Comparison of ENCODE assay signal across 8 cellular contexts in genomic region chr3:186821429-186822367, GRCh38. TPM values are rescaled to one million over a fixed set of nuclear protein-coding genes. Genes with fewer than 3 reads are reported as not detected.
DNase-seq lines count a peak whose midpoint lies in the region; ATAC-seq and TF ChIP-seq lines count a peak whose summit lies in the region.

No MANE protein-coding gene starts in this region.

- H3K4me3 Mint-ChIP-seq in activated naive CD4-positive, alpha-beta T cell treated with anti-CD3 and anti-CD28 coated beads for 36 hours = no peak overlapping the region
- H3K4me3 Mint-ChIP-seq in activated naive CD4-positive, alpha-beta T cell treated with anti-CD3 and anti-CD28 coated beads, Interleukin-2, amount 10 ng/mL, durations not matched to agents 7 days and 5 days = no peak overlapping the region
- no peak overlapping the region for H3K4me3 Mint-ChIP-seq in activated CD4-positive, alpha-beta memory T cell treated with anti-CD3 and anti-CD28 coated beads, Interleukin-2, amount 10 ng/mL, durations not matched to agents 7 days and 5 days

- peaks cover 16% of the 10 kb centered on the region for H3K27me3 ChIP-seq in WERI-Rb-1 (ENCODE audit: insufficient read depth, low read depth, severe bottlenecking)
- H3K27me3 ChIP-seq in testis = no peaks in the 10 kb centered on the region

- H3K36me3 ChIP-seq in WERI-Rb-1 (no peaks in the 10 kb centered on the region), testis (ENCODE audit: low read depth, missing control alignments) (no peaks in the 10 kb centered on the region)

- no peak overlapping the region for H3K27ac Mint-ChIP-seq in activated naive CD4-positive, alpha-beta T cell treated with anti-CD3 and anti-CD28 coated beads for 36 hours
- no peak overlapping the region for H3K27ac Mint-ChIP-seq in activated naive CD4-positive, alpha-beta T cell treated with anti-CD3 and anti-CD28 coated beads, Interleukin-2, amount 10 ng/mL, durations not matched to agents 7 days and 5 days
- H3K27ac Mint-ChIP-seq in activated CD4-positive, alpha-beta memory T cell treated with anti-CD3 and anti-CD28 coated beads, Interleukin-2, amount 10 ng/mL, durations not matched to agents 7 days and 5 days = no peak overlapping the region

- CTCF ChIA-PET in activated naive CD4-positive, alpha-beta T cell treated with anti-CD3 and anti-CD28 coated beads for 36 hours (lab: Charles Lee) = interaction anchor here (0.6 to 6.5 kb wide), 26 partner anchors 12 to 878 kb away, joined by 3 to 99 read pairs (median 3); partner anchors contain the start of genes ADIPOQ, AHSG, RFC4 and TBCCD1
- CTCF ChIA-PET in activated naive CD4-positive, alpha-beta T cell treated with anti-CD3 and anti-CD28 coated beads, Interleukin-2, amount 10 ng/mL, durations not matched to agents 7 days and 5 days (lab: Charles Lee) = interaction anchor here (0.7 to 10.1 kb wide), 24 partner anchors 13 to 731 kb away, joined by 3 to 136 read pairs (median 3); partner anchors contain the start of genes AHSG and RFC4
- CTCF ChIA-PET in activated CD4-positive, alpha-beta memory T cell treated with anti-CD3 and anti-CD28 coated beads, Interleukin-2, amount 10 ng/mL, durations not matched to agents 7 days and 5 days (lab: Charles Lee) = interaction anchor here (0.6 to 5.3 kb wide), 29 partner anchors 11 to 345 kb away, joined by 3 to 117 read pairs (median 4); partner anchors contain the start of genes DNAJB11, EIF4A2 and RPL39L

- no peak for TF ChIP-seq POLR2A in testis (IDR thresholded peaks at IDR 0.05)

- H3K4me1 ChIP-seq in testis = peaks cover 10% of the 10 kb centered on the region

- POLR2A ChIA-PET in activated CD4-positive, alpha-beta memory T cell treated with anti-CD3 and anti-CD28 coated beads, Interleukin-2, amount 10 ng/mL, durations not matched to agents 7 days and 5 days (lab: Charles Lee) = interaction anchor here (0.8 to 4.7 kb wide), 5 partner anchors 15 to 251 kb away, joined by 3 to 34 read pairs (median 6); partner anchors contain the start of genes DNAJB11, EIF4A2 and RFC4

- TF ChIP-seq CTCF in WERI-Rb-1 (IDR thresholded peaks at IDR 0.05; ENCODE audit: low read depth, low read length) (peak; percentile 47), testis (IDR thresholded peaks at IDR 0.05) (peak; percentile 45 to 66 (median 61))

- peak; percentile 12 for DNase-seq in activated naive CD4-positive, alpha-beta T cell treated with anti-CD3 and anti-CD28 coated beads for 36 hours
- DNase-seq in activated naive CD4-positive, alpha-beta T cell treated with anti-CD3 and anti-CD28 coated beads, Interleukin-2, amount 10 ng/mL, durations not matched to agents 7 days and 5 days = no peak
- peak; percentile 66 for DNase-seq in NCI-H1436 (lab: John Stamatoyannopoulos, UW)
- no peak for DNase-seq in WERI-Rb-1
- DNase-seq in hepatic stellate cell (ENCODE audit: low spot score) = peak; percentile 90
- no peak for DNase-seq in testis
- DNase-seq in activated CD4-positive, alpha-beta memory T cell treated with anti-CD3 and anti-CD28 coated beads, Interleukin-2, amount 10 ng/mL, durations not matched to agents 7 days and 5 days = no peak

- WGBS in testis, 2 donors = 44 to 47% methylated on average over 10 of the region's 10 CpGs

- H3K9me3 ChIP-seq in WERI-Rb-1 (ENCODE audit: severe bottlenecking) = no peaks in the 10 kb centered on the region
- H3K9me3 ChIP-seq in testis = no peaks in the 10 kb centered on the region

- no peak for ATAC-seq in GM18870 (IDR thresholded peaks at IDR 0.05; ENCODE audit: unreplicated experiment)

- peaks cover 7% of the 10 kb centered on the region for H3K36me3 Mint-ChIP-seq in activated naive CD4-positive, alpha-beta T cell treated with anti-CD3 and anti-CD28 coated beads for 36 hours (ENCODE audit: low read depth)
- H3K36me3 Mint-ChIP-seq in activated naive CD4-positive, alpha-beta T cell treated with anti-CD3 and anti-CD28 coated beads, Interleukin-2, amount 10 ng/mL, durations not matched to agents 7 days and 5 days = peaks cover 2% of the 10 kb centered on the region
- no peaks in the 10 kb centered on the region for H3K36me3 Mint-ChIP-seq in activated CD4-positive, alpha-beta memory T cell treated with anti-CD3 and anti-CD28 coated beads, Interleukin-2, amount 10 ng/mL, durations not matched to agents 7 days and 5 days (ENCODE audit: low read depth)

- H3K4me3 ChIP-seq in WERI-Rb-1 (ENCODE audit: low read depth, low read length) (no peak overlapping the region), testis (no peak overlapping the region)

- intact Hi-C loops in activated naive CD4-positive, alpha-beta T cell treated with anti-CD3 and anti-CD28 coated beads for 36 hours (cut with micrococcal nuclease) = loop anchor here (1.0 to 10.0 kb wide), 4 partner anchors 204 to 844 kb away; partner anchors contain the start of gene ETV5
- intact Hi-C loops in testis (cut with DNase I; ENCODE audit: low total_unique reads) = loop anchor here (10.0 kb wide), 1 partner anchor 207 kb away; the partner anchor contains the start of gene AHSG

- H3K27me3 Mint-ChIP-seq in activated naive CD4-positive, alpha-beta T cell treated with anti-CD3 and anti-CD28 coated beads for 36 hours (ENCODE audit: low read depth) = peaks cover 12% of the 10 kb centered on the region
- H3K27me3 Mint-ChIP-seq in activated naive CD4-positive, alpha-beta T cell treated with anti-CD3 and anti-CD28 coated beads, Interleukin-2, amount 10 ng/mL, durations not matched to agents 7 days and 5 days = peaks cover 24% of the 10 kb centered on the region
- H3K27me3 Mint-ChIP-seq in activated CD4-positive, alpha-beta memory T cell treated with anti-CD3 and anti-CD28 coated beads, Interleukin-2, amount 10 ng/mL, durations not matched to agents 7 days and 5 days = no peaks in the 10 kb centered on the region

- peaks cover 25% of the 10 kb centered on the region for H3K4me1 Mint-ChIP-seq in activated naive CD4-positive, alpha-beta T cell treated with anti-CD3 and anti-CD28 coated beads for 36 hours (ENCODE audit: low read depth)
- H3K4me1 Mint-ChIP-seq in activated naive CD4-positive, alpha-beta T cell treated with anti-CD3 and anti-CD28 coated beads, Interleukin-2, amount 10 ng/mL, durations not matched to agents 7 days and 5 days = peaks cover 18% of the 10 kb centered on the region
- peaks cover 22% of the 10 kb centered on the region for H3K4me1 Mint-ChIP-seq in activated CD4-positive, alpha-beta memory T cell treated with anti-CD3 and anti-CD28 coated beads, Interleukin-2, amount 10 ng/mL, durations not matched to agents 7 days and 5 days

- H3K9me3 Mint-ChIP-seq in activated naive CD4-positive, alpha-beta T cell treated with anti-CD3 and anti-CD28 coated beads for 36 hours = no peaks in the 10 kb centered on the region
- H3K9me3 Mint-ChIP-seq in activated naive CD4-positive, alpha-beta T cell treated with anti-CD3 and anti-CD28 coated beads, Interleukin-2, amount 10 ng/mL, durations not matched to agents 7 days and 5 days = no peaks in the 10 kb centered on the region
- no peaks in the 10 kb centered on the region for H3K9me3 Mint-ChIP-seq in activated CD4-positive, alpha-beta memory T cell treated with anti-CD3 and anti-CD28 coated beads, Interleukin-2, amount 10 ng/mL, durations not matched to agents 7 days and 5 days

- H3K27ac ChIP-seq in WERI-Rb-1 = no peak overlapping the region
- no peak overlapping the region for H3K27ac ChIP-seq in testis

RNA-seq across cellular contexts. Expression of gene RFC4, which starts 15.4 kb away (rescaled TPM):
- 100 to 1,000 TPM; 135 to 136 TPM for total RNA-seq in activated naive CD4-positive, alpha-beta T cell treated with anti-CD3 and anti-CD28 coated beads for 36 hours
- 10 to 100 TPM; 25.1 to 26.2 TPM for total RNA-seq in testis
- polyA plus RNA-seq in testis (ENCODE audit: insufficient read depth, low read depth, low replicate concordance) = 30.1 TPM
- total RNA-seq in activated CD4-positive, alpha-beta memory T cell treated with anti-CD3 and anti-CD28 coated beads, Interleukin-2, amount 10 ng/mL, durations not matched to agents 7 days and 5 days = 10 to 100 TPM; 85.5 to 89.3 TPM

RNA-seq across cellular contexts. Expression of gene ADIPOQ, which starts 20.8 kb away (rescaled TPM):
- not detected for total RNA-seq in activated naive CD4-positive, alpha-beta T cell treated with anti-CD3 and anti-CD28 coated beads for 36 hours
- under 1 TPM in 1 of 2 donors, not detected in 1; 0.12 TPM for total RNA-seq in testis
- 1.5 TPM for polyA plus RNA-seq in testis (ENCODE audit: insufficient read depth, low read depth, low replicate concordance)
- total RNA-seq in activated CD4-positive, alpha-beta memory T cell treated with anti-CD3 and anti-CD28 coated beads, Interleukin-2, amount 10 ng/mL, durations not matched to agents 7 days and 5 days = not detected

RNA-seq across cellular contexts. Expression of gene EIF4A2, which starts 38.3 kb away (rescaled TPM):
- total RNA-seq in activated naive CD4-positive, alpha-beta T cell treated with anti-CD3 and anti-CD28 coated beads for 36 hours = 100 to 1,000 TPM; 445 to 469 TPM
- total RNA-seq in testis = 100 to 1,000 TPM; 275 to 283 TPM
- 357 TPM for polyA plus RNA-seq in testis (ENCODE audit: insufficient read depth, low read depth, low replicate concordance)
- total RNA-seq in activated CD4-positive, alpha-beta memory T cell treated with anti-CD3 and anti-CD28 coated beads, Interleukin-2, amount 10 ng/mL, durations not matched to agents 7 days and 5 days = 100 to 1,000 TPM; 385 to 388 TPM

Comparison
In these comparisons a context has a peak if more than half of its experiments do, and no peak if none do; other contexts are left out.
1. DNase-seq: peak in activated naive CD4-positive, alpha-beta T cell treated with anti-CD3 and anti-CD28 coated beads for 36 hours (single experiment), NCI-H1436 (single experiment) and hepatic stellate cell (single experiment); none in activated naive CD4-positive, alpha-beta T cell treated with anti-CD3 and anti-CD28 coated beads, Interleukin-2, amount 10 ng/mL, durations not matched to agents 7 days and 5 days (single experiment), WERI-Rb-1 (single experiment), testis (single experiment) and activated CD4-positive, alpha-beta memory T cell treated with anti-CD3 and anti-CD28 coated beads, Interleukin-2, amount 10 ng/mL, durations not matched to agents 7 days and 5 days (single experiment).